ENCODE assay signal across 25 cellular contexts in genomic region chr16:268141-269053, GRCh38. TPM values are rescaled to one million over a fixed set of nuclear protein-coding genes. Genes with fewer than 3 reads are reported as not detected.
DNase-seq lines count a peak whose midpoint lies in the region; ATAC-seq, FAIRE-seq and TF ChIP-seq lines count a peak whose summit lies in the region.
"Had no signal": no experiment of that assay in that cellular context is flagged by ENCODE, and none has a peak within 500 bp of the region (broad histone marks: within the 10 kb centered on the region; RNA-seq: fewer than 3 reads in every experiment).

No MANE protein-coding gene starts in this region.

- no peak overlapping the region for H3K27ac Mint-ChIP-seq in activated T-helper 2 cell treated with anti-CD3 and anti-CD28 coated beads, Interferon-gamma antibody, Interleukin-2, Interleukin-4, amounts not matched to agents 10 μg/mL and 5 μg/mL and 100 μg/mL, durations not matched to agents 14 hours and 24 hours and 36 hours
- H3K27ac Mint-ChIP-seq: activated CD4-positive, alpha-beta T cell treated with anti-CD3 and anti-CD28 coated beads, Interleukin-2, amount 10 ng/mL, durations not matched to agents 24 days and 14 days; effector memory CD8-positive, alpha-beta T cell had no signal

- H3K9me3 Mint-ChIP-seq in activated T-helper 2 cell treated with anti-CD3 and anti-CD28 coated beads, Interferon-gamma antibody, Interleukin-2, Interleukin-4, amounts not matched to agents 10 μg/mL and 5 μg/mL and 100 μg/mL, durations not matched to agents 14 hours and 24 hours and 36 hours = no peaks in the 10 kb centered on the region
- H3K9me3 Mint-ChIP-seq: activated CD4-positive, alpha-beta T cell treated with anti-CD3 and anti-CD28 coated beads, Interleukin-2, amount 10 ng/mL, durations not matched to agents 24 days and 14 days; effector memory CD8-positive, alpha-beta T cell; immature natural killer cell; naive B cell had no signal

- no peak overlapping the region; a peak in 1 of 4 replicates for H3K4me2 ChIP-seq in H1 (ENCODE audit: insufficient read depth in 1 of 2, low read depth in 2 of 2, low read length in 2 of 2)

- no peak for TF ChIP-seq POLR2A in H1 (IDR thresholded peaks at IDR 0.05; ENCODE audit: control extremely low read depth in 1 of 2, low read depth in 2 of 2, low read length in 2 of 2)
- TF ChIP-seq POLR2A in prostate gland (IDR thresholded peaks at IDR 0.05) = no peak

- no peak overlapping the region for H3K56ac ChIP-seq in H1 (replicated peaks; ENCODE audit: insufficient read length, low read depth, low read length)

- no peaks in the 10 kb centered on the region for H3K9me3 ChIP-seq in H1 (ENCODE audit: insufficient read depth in 2 of 2, low read depth in 1 of 2, low read length in 1 of 2)
- no peaks in the 10 kb centered on the region for H3K9me3 ChIP-seq in prostate gland

- no peaks in the 10 kb centered on the region for H3K27me3 Mint-ChIP-seq in activated T-helper 2 cell treated with anti-CD3 and anti-CD28 coated beads, Interferon-gamma antibody, Interleukin-2, Interleukin-4, amounts not matched to agents 10 μg/mL and 5 μg/mL and 100 μg/mL, durations not matched to agents 14 hours and 24 hours and 36 hours (ENCODE audit: low read depth)
- H3K27me3 Mint-ChIP-seq: effector memory CD8-positive, alpha-beta T cell had no signal

- peaks cover 0 to 2% (median under 1%) of the 10 kb centered on the region in 4 experiments; a peak in 1 of 8 replicates for H3K36me3 ChIP-seq in H1 (ENCODE audit: control insufficient read depth in 2 of 4, insufficient read depth in 4 of 4, low read length in 3 of 4)
- peaks cover 0 to 8% of the 10 kb centered on the region in 2 donors for H3K36me3 ChIP-seq in prostate gland

- H3K79me2 ChIP-seq in H1 (ENCODE audit: control insufficient read depth in 1 of 2, insufficient read depth in 2 of 2, low read length in 2 of 2) = no peaks in the 10 kb centered on the region

- no peak overlapping the region for H3K23ac ChIP-seq in H1 (ENCODE audit: insufficient read length)

- H2BK12ac ChIP-seq in H1 (ENCODE audit: low read depth, low read length) = no peak overlapping the region

- no peak overlapping the region for H2BK120ac ChIP-seq in H1 (replicated peaks; ENCODE audit: low read depth, low read length)

- H2BK20ac ChIP-seq in H1 (ENCODE audit: low read length) = no peak overlapping the region

- H2AK5ac ChIP-seq in H1 (ENCODE audit: low read depth, low read length) = peak overlapping the region; percentile 79; the same call in 1 of the 2 replicates

- no peaks in the 10 kb centered on the region for H3K27me3 ChIP-seq in H1 (replicated peaks in 1 of 4; ENCODE audit: control insufficient read depth in 3 of 4, extremely low read depth in 1 of 4, insufficient read depth in 3 of 4, low read length in 3 of 4)
- H3K27me3 ChIP-seq in prostate gland (replicated peaks; ENCODE audit: insufficient read depth) = no peaks in the 10 kb centered on the region

- no peak overlapping the region for H4K91ac ChIP-seq in H1 (replicated peaks; ENCODE audit: insufficient read length, low read length)

- ATAC-seq in GM18907 (IDR thresholded peaks at IDR 0.05; ENCODE audit: unreplicated experiment) = no peak
- ATAC-seq: effector memory CD8-positive, alpha-beta T cell; SK-N-SH treated with all-trans-retinoic acid at 6 μM for 48 hours had no signal

- intact Hi-C loops in prostate gland (cut with DNase I) = no loop called here
- intact Hi-C loops in activated T-helper 2 cell treated with anti-CD3 and anti-CD28 coated beads, Interferon-gamma antibody, Interleukin-2, Interleukin-4, amounts not matched to agents 10 μg/mL and 5 μg/mL and 100 μg/mL, durations not matched to agents 14 hours and 24 hours and 36 hours (cut with micrococcal nuclease) = no loop called here

- no peaks in the 10 kb centered on the region; a peak in 1 of 7 replicates for H3K4me1 ChIP-seq in H1 (replicated peaks in 1 of 4; ENCODE audit: control insufficient read depth in 3 of 4, insufficient read depth in 4 of 4, low read length in 3 of 4)
- H3K4me1 ChIP-seq in prostate gland (replicated peaks) = no peaks in the 10 kb centered on the region

- H3K23me2 ChIP-seq in H1 (ENCODE audit: low read depth, low read length) = peaks cover 4% of the 10 kb centered on the region; the same call in 1 of the 2 replicates

- FAIRE-seq in H1 (lab: Jason Lieb, UNC) = no peak

- no peak overlapping the region for H3K27ac ChIP-seq in H1 (ENCODE audit: low read depth, low read length)
- no peak overlapping the region for H3K27ac ChIP-seq in prostate gland
- H3K27ac ChIP-seq: GM23248 had no signal

- no peak overlapping the region for H3K4ac ChIP-seq in H1 (replicated peaks; ENCODE audit: insufficient read length, low read depth, low read length)

- TF ChIP-seq EP300 in H1 (IDR thresholded peaks at IDR 0.05; ENCODE audit: borderline replicate concordance in 1 of 2, low read depth in 2 of 2, low read length in 2 of 2) = no peak

- no peak overlapping the region for H4K5ac ChIP-seq in H1 (ENCODE audit: insufficient read length, low read depth, low read length)

- H3K4me1 Mint-ChIP-seq in activated T-helper 2 cell treated with anti-CD3 and anti-CD28 coated beads, Interferon-gamma antibody, Interleukin-2, Interleukin-4, amounts not matched to agents 10 μg/mL and 5 μg/mL and 100 μg/mL, durations not matched to agents 14 hours and 24 hours and 36 hours (ENCODE audit: low read depth) = no peaks in the 10 kb centered on the region
- H3K4me1 Mint-ChIP-seq: activated CD4-positive, alpha-beta T cell treated with anti-CD3 and anti-CD28 coated beads, Interleukin-2, amount 10 ng/mL, durations not matched to agents 24 days and 14 days had no signal

- H3K14ac ChIP-seq in H1 (ENCODE audit: insufficient read length) = no peak overlapping the region

- H3K4me3 ChIP-seq in H1 (ENCODE audit: extremely low read depth in 1 of 4, insufficient read depth in 2 of 4, low read depth in 3 of 4, low read length in 4 of 4) (no peak overlapping the region), prostate gland (no peak overlapping the region)
- H3K4me3 ChIP-seq: GM23248, lung had no signal

- H3K18ac ChIP-seq in H1 (ENCODE audit: extremely low read depth, low read length) = no peak overlapping the region; the same call in 1 of the 2 replicates

- no peak overlapping the region for H3K9ac ChIP-seq in H1 (replicated peaks in 1 of 4; ENCODE audit: extremely low read depth in 1 of 4, low read depth in 3 of 4, low read length in 3 of 4)
- H3K9ac ChIP-seq: GM23248 had no signal

- H2AFZ ChIP-seq in H1 (ENCODE audit: low read length) = no peak overlapping the region
- H2AFZ ChIP-seq: GM23248 had no signal

- no peaks in the 10 kb centered on the region for H3K36me3 Mint-ChIP-seq in activated T-helper 2 cell treated with anti-CD3 and anti-CD28 coated beads, Interferon-gamma antibody, Interleukin-2, Interleukin-4, amounts not matched to agents 10 μg/mL and 5 μg/mL and 100 μg/mL, durations not matched to agents 14 hours and 24 hours and 36 hours (ENCODE audit: low read depth)
- H3K36me3 Mint-ChIP-seq: naive B cell had no signal

- no peak overlapping the region for H2BK15ac ChIP-seq in H1 (ENCODE audit: low read length)

- H4K8ac ChIP-seq in H1 (ENCODE audit: extremely low read depth, insufficient read depth, low read length) = no peak overlapping the region; the same call in 1 of the 2 replicates

- TF ChIP-seq CTCF in H1 (IDR thresholded peaks at IDR 0.05; ENCODE audit: control extremely low read depth in 1 of 3, insufficient read depth in 1 of 3, low read depth in 1 of 3, low read length in 3 of 3) (no peak), prostate gland (IDR thresholded peaks at IDR 0.05) (no peak)

- no peak for TF ChIP-seq RAD21 in H1 (IDR thresholded peaks at IDR 0.05 in 1 of 2, conservative IDR thresholded peaks at IDR 0.05 in 1 of 2; ENCODE audit: low read depth in 2 of 2, low read length in 2 of 2)

- POLR2A ChIA-PET in H1 (lab: Charles Lee; ENCODE audit: partially characterized antibody) = interaction anchor here (0.6 to 2.5 kb wide), 10 partner anchors 11 to 138 kb away, joined by 3 to 13 read pairs (median 4); partner anchors contain the start of gene PDIA2

- H2BK5ac ChIP-seq in H1 (ENCODE audit: low read depth, low read length) = no peak overlapping the region; the same call in 1 of the 2 replicates

- no peaks in the 10 kb centered on the region for H3K79me1 ChIP-seq in H1 (ENCODE audit: low read depth, low read length)

- H4K20me1 ChIP-seq in H1 (replicated peaks in 1 of 2; ENCODE audit: control insufficient read depth in 1 of 2, insufficient read depth in 2 of 2, low read length in 2 of 2) = peaks cover 0 to 9% of the 10 kb centered on the region in 2 experiments

- WGBS in H1 (ENCODE audit: extremely low coverage in 1 of 2, insufficient coverage in 1 of 2, insufficient read length in 1 of 2, insufficient replicate concordance in 2 of 2, low coverage in 1 of 2, low lambda C conversion rate in 2 of 2, missing lambda C conversion rate in 1 of 2), 2 experiments = 92% methylated on average over 40 of the region's 40 CpGs; no CpG with 5 or more reads in 1 of the 2 experiments
- 52% methylated on average over 40 of the region's 40 CpGs for WGBS in prostate gland

- peak; percentile 58 for DNase-seq in DMS53 (lab: John Stamatoyannopoulos, UW)
- no peak for DNase-seq in DMS53 treated with DMSO at 0.1 percent for 48 hours (lab: John Stamatoyannopoulos, UW; ENCODE audit: unreplicated experiment)
- peak; percentile 9 for DNase-seq in NCI-H1092 (lab: John Stamatoyannopoulos, UW)
- no peak for DNase-seq in H1 (ENCODE audit: low read depth in 1 of 2, low spot score in 2 of 2)
- peak; percentile 33 for DNase-seq in prostate gland (ENCODE audit: low spot score)
- DNase-seq in activated T-helper 2 cell treated with anti-CD3 and anti-CD28 coated beads, Interferon-gamma antibody, Interleukin-2, Interleukin-4, amounts not matched to agents 10 μg/mL and 5 μg/mL and 100 μg/mL, durations not matched to agents 14 hours and 24 hours and 36 hours (ENCODE audit: low spot score) = no peak
- no peak for DNase-seq in OCI-M1 (lab: John Stamatoyannopoulos, UW)
- DNase-seq: 8988T; activated CD4-positive, alpha-beta T cell treated with anti-CD3 and anti-CD28 coated beads, Interleukin-2, amount 10 ng/mL, durations not matched to agents 24 days and 14 days; activated CD8-positive, alpha-beta memory T cell treated with anti-CD3 and anti-CD28 coated beads, Interleukin-2, amount 50 U/mL, for 4 hours; activated naive CD4-positive, alpha-beta T cell treated with Interleukin-2 at 50 U/mL for 16 hours; anterior cingulate cortex; effector memory CD8-positive, alpha-beta T cell; GM23248; head of caudate nucleus; immature natural killer cell; IMR-90; naive B cell; NCI-H2029 treated with DMSO at 0.1 percent for 48 hours; NCI-H526 treated with DMSO at 0.1 percent for 48 hours; stimulated activated CD4-positive, alpha-beta T cell treated with anti-CD3 and anti-CD28 coated beads, Interleukin-4, amount 100 ng/mL, for 1 hour had no signal

- CTCF ChIA-PET in H1 (lab: Charles Lee; ENCODE audit: partially characterized antibody) = interaction anchor here (0.6 to 2.0 kb wide), 6 partner anchors 11 to 94 kb away, joined by 3 to 10 read pairs (median 4); no protein-coding TSS in a partner anchor

- no peak overlapping the region for H3K4me3 Mint-ChIP-seq in activated T-helper 2 cell treated with anti-CD3 and anti-CD28 coated beads, Interferon-gamma antibody, Interleukin-2, Interleukin-4, amounts not matched to agents 10 μg/mL and 5 μg/mL and 100 μg/mL, durations not matched to agents 14 hours and 24 hours and 36 hours (ENCODE audit: low read depth)
- H3K4me3 Mint-ChIP-seq: activated CD4-positive, alpha-beta T cell treated with anti-CD3 and anti-CD28 coated beads, Interleukin-2, amount 10 ng/mL, durations not matched to agents 24 days and 14 days; effector memory CD8-positive, alpha-beta T cell; immature natural killer cell; naive B cell had no signal

RNA-seq across cellular contexts. Expression of gene RGS11, which starts 7.3 kb away (rescaled TPM):
- total RNA-seq in H1 (2021; fragmentation: NEBNext Ultra II Directional; extraction: Animal tissue kit (Norgen Biotek cat#: 25700)) = 0.84 and 1.1 TPM in 2 replicates
- polyA plus RNA-seq in H1 (2011; rRNA removed) = 1.2 and 2.0 TPM in 2 replicates
- polyA plus RNA-seq in H1 (2011; cell fraction: cytosol; rRNA removed) = 1.2 TPM
- polyA plus RNA-seq in H1 (2011; cell fraction: nucleus; rRNA removed) = 10.5 TPM
- 1.0 to 2.7 TPM (median 1.8 TPM) in 4 replicates for polyA plus RNA-seq in H1 (2012, experiment 1 of 2)
- 0.59 TPM for polyA plus RNA-seq in H1 (2012, experiment 2 of 2)
- 0.87 TPM for polyA plus RNA-seq in H1 (2013, experiment 1 of 2)
- 1.0 TPM for polyA plus RNA-seq in H1 (2013, experiment 2 of 2)
- 0.19 and 0.49 TPM in 2 replicates for polyA minus RNA-seq in H1 (2011; rRNA and poly(A)+ RNA removed)
- polyA minus RNA-seq in H1 (2011; cell fraction: cytosol; rRNA and poly(A)+ RNA removed) = not detected
- 1.8 TPM for polyA minus RNA-seq in H1 (2011; cell fraction: nucleus; rRNA and poly(A)+ RNA removed)
- 1 to 10 TPM; 2.3 to 5.9 TPM for total RNA-seq in prostate gland
- 0.30 and 0.46 TPM in 2 replicates for total RNA-seq in activated T-helper 2 cell treated with anti-CD3 and anti-CD28 coated beads, Interferon-gamma antibody, Interleukin-2, Interleukin-4, amounts not matched to agents 10 μg/mL and 5 μg/mL and 100 μg/mL, durations not matched to agents 14 hours and 24 hours and 36 hours
- polyA plus RNA-seq: immature natural killer cell had no signal

RNA-seq across cellular contexts. Expression of gene ARHGDIG, which starts 12.0 kb away (rescaled TPM):
- total RNA-seq in H1 (2021; fragmentation: NEBNext Ultra II Directional; extraction: Animal tissue kit (Norgen Biotek cat#: 25700)) = 1.2 and 2.8 TPM in 2 replicates
- polyA plus RNA-seq in H1 (2011; rRNA removed) = 2.9 and 4.5 TPM in 2 replicates
- 2.4 TPM for polyA plus RNA-seq in H1 (2011; cell fraction: cytosol; rRNA removed)
- polyA plus RNA-seq in H1 (2011; cell fraction: nucleus; rRNA removed) = 10.9 TPM
- 1.3 to 3.2 TPM (median 2.4 TPM) in 4 replicates for polyA plus RNA-seq in H1 (2012, experiment 1 of 2)
- polyA plus RNA-seq in H1 (2012, experiment 2 of 2) = 1.3 TPM
- polyA plus RNA-seq in H1 (2013, experiment 1 of 2) = 0.85 TPM
- 1.2 TPM for polyA plus RNA-seq in H1 (2013, experiment 2 of 2)
- polyA minus RNA-seq in H1 (2011; rRNA and poly(A)+ RNA removed) = 0.44 and 1.0 TPM in 2 replicates
- polyA minus RNA-seq in H1 (2011; cell fraction: cytosol; rRNA and poly(A)+ RNA removed) = not detected
- 2.0 TPM for polyA minus RNA-seq in H1 (2011; cell fraction: nucleus; rRNA and poly(A)+ RNA removed)
- 1 to 10 TPM in 1 of 2 donors, under 1 TPM in 1; 0.41 to 7.0 TPM for total RNA-seq in prostate gland
- 0.82 TPM in 1 of 2 replicates, not detected in the other for total RNA-seq in activated T-helper 2 cell treated with anti-CD3 and anti-CD28 coated beads, Interferon-gamma antibody, Interleukin-2, Interleukin-4, amounts not matched to agents 10 μg/mL and 5 μg/mL and 100 μg/mL, durations not matched to agents 14 hours and 24 hours and 36 hours
- total RNA-seq: activated CD4-positive, alpha-beta T cell treated with anti-CD3 and anti-CD28 coated beads, Interleukin-2, amount 10 ng/mL, durations not matched to agents 24 days and 14 days had no signal
- polyA plus RNA-seq: immature natural killer cell had no signal

RNA-seq across cellular contexts. Expression of gene PDIA2, which starts 14.6 kb away (rescaled TPM):
- 0.34 and 1.3 TPM in 2 replicates for total RNA-seq in H1 (2021; fragmentation: NEBNext Ultra II Directional; extraction: Animal tissue kit (Norgen Biotek cat#: 25700))
- 0.50 and 1.1 TPM in 2 replicates for polyA plus RNA-seq in H1 (2011; rRNA removed)
- 1.4 TPM for polyA plus RNA-seq in H1 (2011; cell fraction: cytosol; rRNA removed)
- polyA plus RNA-seq in H1 (2011; cell fraction: nucleus; rRNA removed) = 8.9 TPM
- polyA plus RNA-seq in H1 (2012, experiment 1 of 2) = 0.90 to 2.2 TPM (median 1.5 TPM) in 4 replicates
- polyA plus RNA-seq in H1 (2012, experiment 2 of 2) = 2.0 TPM
- 0.47 TPM for polyA plus RNA-seq in H1 (2013, experiment 1 of 2)
- 0.75 TPM for polyA plus RNA-seq in H1 (2013, experiment 2 of 2)
- polyA minus RNA-seq in H1 (2011; rRNA and poly(A)+ RNA removed) = 0.13 TPM in 1 of 2 replicates, not detected in the other
- polyA minus RNA-seq in H1 (2011; cell fraction: cytosol; rRNA and poly(A)+ RNA removed) = not detected
- polyA minus RNA-seq in H1 (2011; cell fraction: nucleus; rRNA and poly(A)+ RNA removed) = 1.00 TPM
- total RNA-seq in prostate gland = 1 to 10 TPM in 1 of 2 donors, not detected in 1; 2.1 TPM
- total RNA-seq in activated T-helper 2 cell treated with anti-CD3 and anti-CD28 coated beads, Interferon-gamma antibody, Interleukin-2, Interleukin-4, amounts not matched to agents 10 μg/mL and 5 μg/mL and 100 μg/mL, durations not matched to agents 14 hours and 24 hours and 36 hours = not detected in 2 replicates
- total RNA-seq: activated CD4-positive, alpha-beta T cell treated with anti-CD3 and anti-CD28 coated beads, Interleukin-2, amount 10 ng/mL, durations not matched to agents 24 days and 14 days; GM23248; IMR-90 had no signal
- polyA plus RNA-seq: BJ, GM23248, immature natural killer cell had no signal

RNA-seq across cellular contexts. Expression of gene FAM234A, which starts 33.8 kb away (rescaled TPM):
- 104 and 108 TPM in 2 replicates for total RNA-seq in H1 (2021; fragmentation: NEBNext Ultra II Directional; extraction: Animal tissue kit (Norgen Biotek cat#: 25700))
- 80.6 and 131 TPM in 2 replicates for polyA plus RNA-seq in H1 (2011; rRNA removed)
- 64.7 TPM for polyA plus RNA-seq in H1 (2011; cell fraction: cytosol; rRNA removed)
- polyA plus RNA-seq in H1 (2011; cell fraction: nucleus; rRNA removed) = 131 TPM
- polyA plus RNA-seq in H1 (2012, experiment 1 of 2) = 46.8 to 81.6 TPM (median 75.8 TPM) in 4 replicates
- polyA plus RNA-seq in H1 (2012, experiment 2 of 2) = 137 TPM
- polyA plus RNA-seq in H1 (2013, experiment 1 of 2) = 187 TPM
- polyA plus RNA-seq in H1 (2013, experiment 2 of 2) = 191 TPM
- polyA minus RNA-seq in H1 (2011; rRNA and poly(A)+ RNA removed) = 30.0 and 32.1 TPM in 2 replicates
- polyA minus RNA-seq in H1 (2011; cell fraction: cytosol; rRNA and poly(A)+ RNA removed) = 50.3 TPM
- polyA minus RNA-seq in H1 (2011; cell fraction: nucleus; rRNA and poly(A)+ RNA removed) = 36.9 TPM
- 100 to 1,000 TPM in 1 of 2 donors, 10 to 100 TPM in 1; 83.8 to 114 TPM for total RNA-seq in prostate gland
- total RNA-seq in activated T-helper 2 cell treated with anti-CD3 and anti-CD28 coated beads, Interferon-gamma antibody, Interleukin-2, Interleukin-4, amounts not matched to agents 10 μg/mL and 5 μg/mL and 100 μg/mL, durations not matched to agents 14 hours and 24 hours and 36 hours = 30.3 TPM in 2 replicates

RNA-seq across cellular contexts. Expression of gene LUC7L, which starts 39.1 kb away (rescaled TPM):
- 121 and 129 TPM in 2 replicates for total RNA-seq in H1 (2021; fragmentation: NEBNext Ultra II Directional; extraction: Animal tissue kit (Norgen Biotek cat#: 25700))
- 49.7 and 75.8 TPM in 2 replicates for polyA plus RNA-seq in H1 (2011; rRNA removed)
- polyA plus RNA-seq in H1 (2011; cell fraction: cytosol; rRNA removed) = 79.3 TPM
- polyA plus RNA-seq in H1 (2011; cell fraction: nucleus; rRNA removed) = 145 TPM
- 83.9 to 104 TPM (median 87.6 TPM) in 4 replicates for polyA plus RNA-seq in H1 (2012, experiment 1 of 2)
- polyA plus RNA-seq in H1 (2012, experiment 2 of 2) = 35.2 TPM
- 94.6 TPM for polyA plus RNA-seq in H1 (2013, experiment 1 of 2)
- polyA plus RNA-seq in H1 (2013, experiment 2 of 2) = 83.9 TPM
- 26.0 and 29.7 TPM in 2 replicates for polyA minus RNA-seq in H1 (2011; rRNA and poly(A)+ RNA removed)
- 38.2 TPM for polyA minus RNA-seq in H1 (2011; cell fraction: cytosol; rRNA and poly(A)+ RNA removed)
- polyA minus RNA-seq in H1 (2011; cell fraction: nucleus; rRNA and poly(A)+ RNA removed) = 115 TPM
- total RNA-seq in prostate gland = 100 to 1,000 TPM in 1 of 2 donors, 10 to 100 TPM in 1; 55.1 to 108 TPM
- total RNA-seq in activated T-helper 2 cell treated with anti-CD3 and anti-CD28 coated beads, Interferon-gamma antibody, Interleukin-2, Interleukin-4, amounts not matched to agents 10 μg/mL and 5 μg/mL and 100 μg/mL, durations not matched to agents 14 hours and 24 hours and 36 hours = 91.0 and 93.5 TPM in 2 replicates

Comparison
In these comparisons a context has a peak if more than half of its experiments do, and no peak if none do; other contexts are left out.
1. DNase-seq: peak in DMS53 (single experiment), NCI-H1092 (single experiment) and prostate gland (single experiment); none in DMS53 treated with DMSO at 0.1 percent for 48 hours (single experiment), H1 (0 of 2), activated T-helper 2 cell treated with anti-CD3 and anti-CD28 coated beads, Interferon-gamma antibody, Interleukin-2, Interleukin-4, amounts not matched to agents 10 μg/mL and 5 μg/mL and 100 μg/mL, durations not matched to agents 14 hours and 24 hours and 36 hours (single experiment) and OCI-M1 (single experiment).